ENCODE assay signal across 9 cellular contexts in genomic region chr17:68197091-68197996, GRCh38.
DNase-seq lines count a peak whose midpoint lies in the region; ATAC-seq lines count a peak whose summit lies in the region.
"Had no signal": no experiment of that assay in that cellular context is flagged by ENCODE, and none has a peak within 500 bp of the region (broad histone marks: within the 10 kb centered on the region; RNA-seq: fewer than 3 reads in every experiment).

No MANE protein-coding gene starts in this region.

- H3K27me3 Mint-ChIP-seq in activated T-cell treated with anti-CD3 and anti-CD28 coated beads, Interleukin-2, amount 50 U/mL, for 24 hours = peaks cover 42% of the 10 kb centered on the region

- no peaks in the 10 kb centered on the region for H3K36me3 Mint-ChIP-seq in activated T-cell treated with anti-CD3 and anti-CD28 coated beads, Interleukin-2, amount 50 U/mL, for 24 hours (ENCODE audit: low read depth)

- no peaks in the 10 kb centered on the region for H3K9me3 Mint-ChIP-seq in activated T-cell treated with anti-CD3 and anti-CD28 coated beads, Interleukin-2, amount 50 U/mL, for 24 hours

- H3K4me1 Mint-ChIP-seq in activated T-cell treated with anti-CD3 and anti-CD28 coated beads, Interleukin-2, amount 50 U/mL, for 24 hours (ENCODE audit: low read depth) = peaks cover 39% of the 10 kb centered on the region

- H3K27ac Mint-ChIP-seq in activated T-cell treated with anti-CD3 and anti-CD28 coated beads, Interleukin-2, amount 50 U/mL, for 24 hours = no peak overlapping the region

- H3K4me1 ChIP-seq in iPS-15b (ENCODE audit: control insufficient read depth, insufficient read depth, low read length) = peaks cover 9% of the 10 kb centered on the region

- ATAC-seq in stimulated activated naive CD8-positive, alpha-beta T cell treated with anti-CD3 and anti-CD28 coated beads, Interleukin-15, Interleukin-2, amounts not matched to agents 100 U/mL and 50 U/mL, for 24 hours = no peak
- no peak for ATAC-seq in GM19035 (IDR thresholded peaks at IDR 0.05; ENCODE audit: unreplicated experiment)
- no peak for ATAC-seq in GM21447 (IDR thresholded peaks at IDR 0.05; ENCODE audit: unreplicated experiment)

- peaks cover 83% of the 10 kb centered on the region for H3K27me3 ChIP-seq in iPS-15b (ENCODE audit: control insufficient read depth, insufficient read depth, low read length)

- H3K36me3 ChIP-seq in iPS-15b (ENCODE audit: control insufficient read depth, insufficient read depth, low read length) = no peaks in the 10 kb centered on the region
- H3K36me3 ChIP-seq: SJSA1 had no signal

- no peak overlapping the region for H3K9ac ChIP-seq in iPS-15b (ENCODE audit: low read depth, low read length)

- no peaks in the 10 kb centered on the region for H3K9me3 ChIP-seq in iPS-15b (ENCODE audit: control insufficient read depth, insufficient read depth, low read length)

- peak overlapping the region; percentile 53 for H3K4me3 ChIP-seq in iPS-15b (ENCODE audit: low read depth, low read length)
- H3K4me3 ChIP-seq: SJSA1 had no signal

- peak; percentile 62 for DNase-seq in NCI-H748 (lab: John Stamatoyannopoulos, UW; ENCODE audit: unreplicated experiment)
- DNase-seq in NCI-H748 treated with DMSO at 0.1 percent for 48 hours (lab: John Stamatoyannopoulos, UW) = no peak
- DNase-seq in activated T-cell treated with anti-CD3 and anti-CD28 coated beads, Interleukin-2, amount 50 U/mL, for 24 hours = peak; percentile 72
- peak; percentile 52 for DNase-seq in stimulated activated naive CD8-positive, alpha-beta T cell treated with anti-CD3 and anti-CD28 coated beads, Interleukin-15, Interleukin-2, amounts not matched to agents 100 U/mL and 50 U/mL, for 24 hours
- no peak for DNase-seq in NOMO-1 treated with DMSO at 0.1 percent for 48 hours (lab: John Stamatoyannopoulos, UW; ENCODE audit: unreplicated experiment)

- H3K4me3 Mint-ChIP-seq in activated T-cell treated with anti-CD3 and anti-CD28 coated beads, Interleukin-2, amount 50 U/mL, for 24 hours = peak overlapping the region; percentile 70

Comparison
In these comparisons a context has a peak if more than half of its experiments do, and no peak if none do; other contexts are left out.
1. DNase-seq: peak in NCI-H748 (single experiment), activated T-cell treated with anti-CD3 and anti-CD28 coated beads, Interleukin-2, amount 50 U/mL, for 24 hours (single experiment) and stimulated activated naive CD8-positive, alpha-beta T cell treated with anti-CD3 and anti-CD28 coated beads, Interleukin-15, Interleukin-2, amounts not matched to agents 100 U/mL and 50 U/mL, for 24 hours (single experiment); none in NCI-H748 treated with DMSO at 0.1 percent for 48 hours (single experiment) and NOMO-1 treated with DMSO at 0.1 percent for 48 hours (single experiment).